ENCODE assay signal across 8 cellular contexts in the genomic region with DNA sequence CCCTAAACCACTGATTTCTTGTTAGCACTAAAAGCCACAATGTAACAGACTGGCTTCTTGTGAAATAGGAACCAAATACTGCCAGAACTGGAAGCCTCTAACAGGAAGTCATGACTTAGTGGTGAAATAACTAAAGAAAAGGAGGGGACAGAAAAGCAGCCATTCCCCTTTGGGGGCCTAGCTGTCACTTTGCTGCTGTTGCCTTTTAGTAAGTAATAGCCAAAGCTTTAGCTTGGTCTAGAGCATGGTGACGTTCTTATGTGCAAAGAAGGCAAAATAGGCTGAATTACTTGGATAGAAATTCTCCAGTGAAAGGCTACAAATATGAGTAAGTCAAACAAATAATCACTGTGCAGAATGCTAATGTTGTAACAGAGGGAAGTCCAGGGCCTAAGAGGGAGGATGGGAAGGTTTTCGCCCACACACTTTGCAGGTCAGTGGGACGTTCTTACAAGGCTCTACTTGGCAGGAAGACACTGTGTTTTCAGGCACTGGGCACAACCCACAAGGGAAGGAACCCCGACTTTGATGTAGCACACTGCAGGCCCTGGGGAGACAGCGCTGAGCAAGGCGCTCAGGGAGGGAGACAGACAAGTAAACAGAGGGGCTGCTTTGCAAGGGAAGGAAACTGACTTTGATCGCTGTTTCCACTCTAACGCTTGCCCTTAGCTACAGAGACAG. TPM values are rescaled to one million over a fixed set of nuclear protein-coding genes. Genes with fewer than 3 reads are reported as not detected.
A peak's percentile ranks its signal among the peaks of the same experiment; 100 is the strongest.
DNase-seq lines count a peak whose midpoint lies in the region; ATAC-seq, FAIRE-seq and TF ChIP-seq lines count a peak whose summit lies in the region.

No MANE protein-coding gene starts in this region.

- no peak for ATAC-seq in HG03521 (IDR thresholded peaks at IDR 0.05; ENCODE audit: unreplicated experiment)

- no peaks in the 10 kb centered on the region for H3K9me3 ChIP-seq in muscle layer of duodenum (ENCODE audit: control insufficient read depth in 1 of 2, low read length in 2 of 2)
- H3K9me3 ChIP-seq in BE2C = no peaks in the 10 kb centered on the region

- FAIRE-seq in bronchial epithelial cell (lab: Jason Lieb, UNC) = peak; percentile 83

- DNase-seq in ELR (ENCODE audit: low read depth) = peak; percentile 63
- DNase-seq in NCI-H226 = peak; percentile 55
- peak; percentile 81 for DNase-seq in bronchial epithelial cell (ENCODE audit: low read depth)
- no peak for DNase-seq in DMS 273 (lab: John Stamatoyannopoulos, UW; ENCODE audit: unreplicated experiment)
- no peak for DNase-seq in NCI-H748 (lab: John Stamatoyannopoulos, UW; ENCODE audit: unreplicated experiment)
- no peak for DNase-seq in BE2C

- H3K4me1 ChIP-seq in muscle layer of duodenum (ENCODE audit: control insufficient read depth in 1 of 2, insufficient read depth in 2 of 2, low read length in 2 of 2) (peaks cover 29 to 51% of the 10 kb centered on the region in 2 donors), BE2C (no peaks in the 10 kb centered on the region)

- H3K27ac ChIP-seq in muscle layer of duodenum (ENCODE audit: low read length) = peak overlapping the region; percentile 94

- no peak overlapping the region for H3K4me3 ChIP-seq in bronchial epithelial cell (ENCODE audit: low read depth, low read length)
- peak overlapping the region; percentile 7 to 35 for H3K4me3 ChIP-seq in muscle layer of duodenum (ENCODE audit: low read depth in 1 of 2, low read length in 2 of 2)
- no peak overlapping the region for H3K4me3 ChIP-seq in BE2C (ENCODE audit: low read depth, low read length)

- TF ChIP-seq CTCF in bronchial epithelial cell (IDR thresholded peaks at IDR 0.05; ENCODE audit: insufficient read depth, low read length, severe bottlenecking) = no peak
- no peak for TF ChIP-seq CTCF in BE2C (IDR thresholded peaks at IDR 0.05; ENCODE audit: low read depth, low read length)

- H3K27me3 ChIP-seq in bronchial epithelial cell (ENCODE audit: control insufficient read depth, insufficient read depth, low read length) = no peaks in the 10 kb centered on the region
- H3K27me3 ChIP-seq in muscle layer of duodenum (ENCODE audit: low read depth, low read length) = no peaks in the 10 kb centered on the region
- H3K27me3 ChIP-seq in BE2C = no peaks in the 10 kb centered on the region

- H3K36me3 ChIP-seq in bronchial epithelial cell (ENCODE audit: control insufficient read depth, insufficient read depth, low read length) (no peaks in the 10 kb centered on the region), muscle layer of duodenum (ENCODE audit: control insufficient read depth in 1 of 2, insufficient read depth in 2 of 2, low read length in 2 of 2) (no peaks in the 10 kb centered on the region), BE2C (no peaks in the 10 kb centered on the region)

RNA-seq across cellular contexts. Expression of gene GAB3, which starts 16.6 kb away (rescaled TPM):
- under 0.01 and 0.13 TPM in 2 replicates for total RNA-seq in bronchial epithelial cell
- 0.45 TPM for polyA plus RNA-seq in BE2C (2012; ENCODE audit: insufficient read depth, insufficient read length, low read depth)

RNA-seq across cellular contexts. Expression of gene DKC1, which starts 28.4 kb away (rescaled TPM):
- 62.1 and 91.1 TPM in 2 replicates for total RNA-seq in bronchial epithelial cell
- 134 TPM for polyA plus RNA-seq in BE2C (2012; ENCODE audit: insufficient read depth, insufficient read length, low read depth)

Comparison
In these comparisons a context has a peak if more than half of its experiments do, and no peak if none do; other contexts are left out.
1. DNase-seq: peak in ELR (single experiment), NCI-H226 (single experiment) and bronchial epithelial cell (single experiment); none in DMS 273 (single experiment), NCI-H748 (single experiment) and BE2C (single experiment).
2. H3K4me3 ChIP-seq: peak in muscle layer of duodenum (2 of 2); none in bronchial epithelial cell (single experiment) and BE2C (single experiment).